In the genomic region with DNA sequence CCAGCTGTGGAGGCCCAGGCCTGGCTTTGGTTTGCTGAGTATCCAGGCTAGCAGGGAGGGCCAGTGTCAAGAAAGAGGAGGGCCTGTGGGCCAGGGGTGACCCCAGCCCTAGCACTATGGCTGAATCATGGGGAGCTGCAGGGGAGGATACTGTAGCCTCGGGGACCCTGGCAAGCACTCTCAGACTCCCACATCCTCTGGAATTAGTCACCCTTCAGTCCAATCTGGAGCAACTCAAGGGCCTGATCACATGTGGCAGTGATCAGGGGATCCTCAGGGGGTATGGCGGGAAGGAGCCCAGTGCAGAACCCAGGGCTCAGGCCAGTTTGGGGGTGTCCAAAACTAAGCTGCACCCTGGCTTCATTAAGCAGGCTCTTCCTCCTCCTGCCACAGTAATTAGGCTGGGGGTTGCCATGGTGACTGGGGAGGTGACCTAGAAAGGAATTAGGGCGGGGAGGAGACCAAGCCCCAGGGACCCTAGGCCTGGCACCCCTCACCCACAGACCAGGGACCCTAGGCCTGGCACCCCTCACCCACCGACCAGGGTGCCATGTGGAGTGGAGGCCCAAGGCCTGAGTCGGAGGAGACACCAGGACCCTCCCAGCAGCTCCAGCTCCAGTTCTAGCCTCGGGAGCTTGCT, we compare ENCODE assay signal across 2 cellular contexts.
TF ChIP-seq lines count a peak whose summit lies in the region.

No MANE protein-coding gene starts in this region.

TF ChIP-seq in HEK293, 187 proteins besides CTCF, POLR2A, EP300 and RAD21:
- TF ChIP-seq, protein P1, sequence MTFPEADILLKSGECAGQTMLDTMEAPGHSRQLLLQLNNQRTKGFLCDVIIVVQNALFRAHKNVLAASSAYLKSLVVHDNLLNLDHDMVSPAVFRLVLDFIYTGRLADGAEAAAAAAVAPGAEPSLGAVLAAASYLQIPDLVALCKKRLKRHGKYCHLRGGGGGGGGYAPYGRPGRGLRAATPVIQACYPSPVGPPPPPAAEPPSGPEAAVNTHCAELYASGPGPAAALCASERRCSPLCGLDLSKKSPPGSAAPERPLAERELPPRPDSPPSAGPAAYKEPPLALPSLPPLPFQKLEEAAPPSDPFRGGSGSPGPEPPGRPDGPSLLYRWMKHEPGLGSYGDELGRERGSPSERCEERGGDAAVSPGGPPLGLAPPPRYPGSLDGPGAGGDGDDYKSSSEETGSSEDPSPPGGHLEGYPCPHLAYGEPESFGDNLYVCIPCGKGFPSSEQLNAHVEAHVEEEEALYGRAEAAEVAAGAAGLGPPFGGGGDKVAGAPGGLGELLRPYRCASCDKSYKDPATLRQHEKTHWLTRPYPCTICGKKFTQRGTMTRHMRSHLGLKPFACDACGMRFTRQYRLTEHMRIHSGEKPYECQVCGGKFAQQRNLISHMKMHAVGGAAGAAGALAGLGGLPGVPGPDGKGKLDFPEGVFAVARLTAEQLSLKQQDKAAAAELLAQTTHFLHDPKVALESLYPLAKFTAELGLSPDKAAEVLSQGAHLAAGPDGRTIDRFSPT (tag by site-specific recombination; IDR thresholded peaks at IDR 0.05), result 0 out of 2 replicates have a peak, but pooled peaks have one; percentile 32
- TF ChIP-seq ZNF341 (tag by site-specific recombination; IDR thresholded peaks at IDR 0.05; ENCODE audit: low read depth), result 0 out of 2 replicates have a peak, but pooled peaks have one; percentile 22
- TF ChIP-seq ZFHX2 (tag by site-specific recombination; conservative IDR thresholded peaks at IDR 0.05), result 0 out of 2 replicates have a peak, but pooled peaks have one; percentile 21
- TF ChIP-seq, protein P2, sequence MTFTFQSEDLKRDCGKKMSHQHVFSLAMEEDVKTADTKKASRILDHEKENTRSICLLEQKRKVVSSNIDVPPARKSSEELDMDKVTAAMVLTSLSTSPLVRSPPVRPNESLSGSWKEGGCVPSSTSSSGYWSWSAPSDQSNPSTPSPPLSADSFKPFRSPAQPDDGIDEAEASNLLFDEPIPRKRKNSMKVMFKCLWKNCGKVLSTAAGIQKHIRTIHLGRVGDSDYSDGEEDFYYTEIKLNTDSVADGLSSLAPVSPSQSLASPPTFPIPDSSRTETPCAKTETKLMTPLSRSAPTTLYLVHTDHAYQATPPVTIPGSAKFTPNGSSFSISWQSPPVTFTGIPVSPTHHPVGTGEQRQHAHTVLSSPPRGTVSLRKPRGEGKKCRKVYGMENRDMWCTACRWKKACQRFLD (tag by site-specific recombination; IDR thresholded peaks at IDR 0.05), result no peak
- peak; percentile 14 for TF ChIP-seq GLIS1 (tag by site-specific recombination; IDR thresholded peaks at IDR 0.05)

TF ChIP-seq in K562, 482 proteins besides CTCF, POLR2A, EP300 and RAD21:
- TF ChIP-seq ZNF717 (CRISPR knock-in tag; IDR thresholded peaks at IDR 0.05) (no peak), RFX1 (IDR thresholded peaks at IDR 0.05) (peak; percentile 79)
